In the genomic region with DNA sequence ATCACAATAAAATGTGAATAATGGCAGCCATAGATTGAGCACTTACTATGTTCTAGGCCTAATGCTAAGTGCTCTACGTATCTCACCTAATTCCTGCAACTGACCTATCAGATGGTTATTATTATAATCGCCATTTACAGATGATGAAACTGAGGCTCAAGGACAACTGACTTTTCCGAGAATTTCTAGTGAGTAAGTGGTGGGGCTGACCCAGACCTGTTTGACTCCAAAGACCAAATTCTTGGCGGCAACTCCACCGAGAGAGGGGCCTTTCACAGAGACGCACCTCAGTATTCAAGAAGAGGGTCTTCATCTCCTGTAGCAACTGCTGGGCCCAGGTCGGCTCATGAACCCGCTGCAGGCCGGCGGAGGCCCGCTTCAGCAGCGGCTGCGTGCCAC, we compare ENCODE assay signal across 8 cellular contexts. TPM values are rescaled to one million over a fixed set of nuclear protein-coding genes. Genes with fewer than 3 reads are reported as not detected.
A peak's percentile ranks its signal among the peaks of the same experiment; 100 is the strongest.
DNase-seq lines count a peak whose midpoint lies in the region; ATAC-seq and TF ChIP-seq lines count a peak whose summit lies in the region.

No MANE protein-coding gene starts in this region.

- TF ChIP-seq RAD21 in liver (IDR thresholded peaks at IDR 0.05): no peak

- H3K9me3 Mint-ChIP-seq in activated CD8-positive, alpha-beta memory T cell treated with anti-CD3 and anti-CD28 coated beads, Interleukin-2, amount 10 ng/mL, durations not matched to agents 7 days and 5 days (ENCODE audit: low read depth): no peaks in the 10 kb centered on the region

- intact Hi-C loops in thyroid gland (cut with DNase I): loop anchor here (10.0 kb wide), 1 partner anchor 173 kb away; a partner anchor contains a TSS

- peak overlapping the region; percentile 85 to 94 (median 92) for H3K4me3 ChIP-seq in liver (ENCODE audit: low read depth in 1 of 3, low read length in 3 of 3)
- H3K4me3 ChIP-seq in thyroid gland (replicated peaks in 1 of 3): peak overlapping the region; percentile 61 to 99 (median 90)

- peaks cover 33% of the 10 kb centered on the region for H3K4me1 Mint-ChIP-seq in activated CD8-positive, alpha-beta memory T cell treated with anti-CD3 and anti-CD28 coated beads, Interleukin-2, amount 10 ng/mL, durations not matched to agents 7 days and 5 days

- WGBS in liver: 5% methylated on average over 13 of the region's 13 CpGs
- 5 to 22% methylated on average over 5 to 13 of the region's 13 CpGs for WGBS in thyroid gland, 2 donors

- peaks cover 16% of the 10 kb centered on the region for H3K36me3 Mint-ChIP-seq in activated CD8-positive, alpha-beta memory T cell treated with anti-CD3 and anti-CD28 coated beads, Interleukin-2, amount 10 ng/mL, durations not matched to agents 7 days and 5 days

- peak overlapping the region; percentile 74 for H3K27ac ChIP-seq in angular gyrus (ENCODE audit: low read depth, low read length)
- H3K27ac ChIP-seq in liver (ENCODE audit: low read depth in 1 of 2, low read length in 2 of 2): peak overlapping the region; percentile 77 to 89
- H3K27ac ChIP-seq in thyroid gland: peak overlapping the region; percentile 57 to 89 (median 84)

- H3K27me3 ChIP-seq in liver (ENCODE audit: control insufficient read depth in 4 of 4, insufficient read depth in 4 of 4, low read length in 3 of 4): no peaks in the 10 kb centered on the region
- H3K27me3 ChIP-seq in thyroid gland: no peaks in the 10 kb centered on the region

- peak overlapping the region; percentile 97 for H3K4me3 Mint-ChIP-seq in activated CD8-positive, alpha-beta memory T cell treated with anti-CD3 and anti-CD28 coated beads, Interleukin-2, amount 10 ng/mL, durations not matched to agents 7 days and 5 days

- no peak for TF ChIP-seq POLR2A in thyroid gland (IDR thresholded peaks at IDR 0.05)

- no peaks in the 10 kb centered on the region for H3K27me3 Mint-ChIP-seq in activated CD8-positive, alpha-beta memory T cell treated with anti-CD3 and anti-CD28 coated beads, Interleukin-2, amount 10 ng/mL, durations not matched to agents 7 days and 5 days

- H3K4me1 ChIP-seq in liver (ENCODE audit: control insufficient read depth in 4 of 4, insufficient read depth in 4 of 4, low read length in 3 of 4) (peaks cover 13 to 26% (median 23%) of the 10 kb centered on the region in 4 donors), thyroid gland (peaks cover 27 to 36% of the 10 kb centered on the region in 2 donors)

- peak overlapping the region; percentile 97 for H3K27ac Mint-ChIP-seq in activated CD8-positive, alpha-beta memory T cell treated with anti-CD3 and anti-CD28 coated beads, Interleukin-2, amount 10 ng/mL, durations not matched to agents 7 days and 5 days

- H3K9me3 ChIP-seq in liver (ENCODE audit: control insufficient read depth in 4 of 4, low read length in 3 of 4) (no peaks in the 10 kb centered on the region), thyroid gland (no peaks in the 10 kb centered on the region)

- CTCF ChIA-PET in activated CD8-positive, alpha-beta memory T cell treated with anti-CD3 and anti-CD28 coated beads, Interleukin-2, amount 10 ng/mL, durations not matched to agents 7 days and 5 days (lab: Charles Lee): interaction anchor here (1.8 kb wide), 1 partner anchor 16 kb away, joined by 5 read pairs; a partner anchor contains a TSS

- no peak for ATAC-seq in activated CD8-positive, alpha-beta memory T cell treated with anti-CD3 and anti-CD28 coated beads, Interleukin-2, amount 10 ng/mL, durations not matched to agents 7 days and 5 days
- ATAC-seq in GM21447 (IDR thresholded peaks at IDR 0.05; ENCODE audit: unreplicated experiment): no peak

- TF ChIP-seq CTCF in liver (IDR thresholded peaks at IDR 0.05; ENCODE audit: low read depth, low read length, missing input control) (no peak), thyroid gland (IDR thresholded peaks at IDR 0.05) (no peak)

- DNase-seq in activated CD8-positive, alpha-beta memory T cell treated with anti-CD3 and anti-CD28 coated beads, Interleukin-2, amount 10 ng/mL, durations not matched to agents 7 days and 5 days: no peak
- DNase-seq in activated CD8-positive, alpha-beta memory T cell treated with anti-CD3 and anti-CD28 coated beads for 24 hours: no peak
- DNase-seq in thyroid gland (no peak), NCI-H82 treated with DMSO at 0.1 percent for 48 hours (lab: John Stamatoyannopoulos, UW; ENCODE audit: unreplicated experiment) (no peak)
- no peak for DNase-seq in central memory CD4-positive, alpha-beta T cell

- H3K36me3 ChIP-seq in liver (ENCODE audit: control insufficient read depth in 4 of 4, insufficient read depth in 3 of 4, low read depth in 1 of 4, low read length in 3 of 4): peaks cover 4 to 18% (median 9%) of the 10 kb centered on the region in 4 donors
- H3K36me3 ChIP-seq in thyroid gland: peaks cover 28 to 31% of the 10 kb centered on the region in 2 donors

- H3K9ac ChIP-seq in liver (ENCODE audit: low read depth in 1 of 2, low read length in 2 of 2): peak overlapping the region; percentile 69 to 70

TF ChIP-seq in liver, 16 proteins besides CTCF, POLR2A, EP300 and RAD21:
- TF ChIP-seq SP1 (IDR thresholded peaks at IDR 0.05) (no peak), YY1 (IDR thresholded peaks at IDR 0.05) (no peak), NR2F2 (IDR thresholded peaks at IDR 0.05) (no peak), RXRA (IDR thresholded peaks at IDR 0.05) (no peak), EGR1 (IDR thresholded peaks at IDR 0.05; ENCODE audit: low read depth in 2 of 2) (no peak), FOXA2 (IDR thresholded peaks at IDR 0.05) (no peak), TAF1 (conservative IDR thresholded peaks at IDR 0.05) (no peak), JUND (IDR thresholded peaks at IDR 0.05) (no peak), HNF4A (conservative IDR thresholded peaks at IDR 0.05) (no peak), FOXA1 (IDR thresholded peaks at IDR 0.05) (no peak), HNF4G (IDR thresholded peaks at IDR 0.05) (no peak)
- TF ChIP-seq, protein P1, sequence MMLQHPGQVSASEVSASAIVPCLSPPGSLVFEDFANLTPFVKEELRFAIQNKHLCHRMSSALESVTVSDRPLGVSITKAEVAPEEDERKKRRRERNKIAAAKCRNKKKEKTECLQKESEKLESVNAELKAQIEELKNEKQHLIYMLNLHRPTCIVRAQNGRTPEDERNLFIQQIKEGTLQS (IDR thresholded peaks at IDR 0.05): no peak
- TF ChIP-seq, protein P2, sequence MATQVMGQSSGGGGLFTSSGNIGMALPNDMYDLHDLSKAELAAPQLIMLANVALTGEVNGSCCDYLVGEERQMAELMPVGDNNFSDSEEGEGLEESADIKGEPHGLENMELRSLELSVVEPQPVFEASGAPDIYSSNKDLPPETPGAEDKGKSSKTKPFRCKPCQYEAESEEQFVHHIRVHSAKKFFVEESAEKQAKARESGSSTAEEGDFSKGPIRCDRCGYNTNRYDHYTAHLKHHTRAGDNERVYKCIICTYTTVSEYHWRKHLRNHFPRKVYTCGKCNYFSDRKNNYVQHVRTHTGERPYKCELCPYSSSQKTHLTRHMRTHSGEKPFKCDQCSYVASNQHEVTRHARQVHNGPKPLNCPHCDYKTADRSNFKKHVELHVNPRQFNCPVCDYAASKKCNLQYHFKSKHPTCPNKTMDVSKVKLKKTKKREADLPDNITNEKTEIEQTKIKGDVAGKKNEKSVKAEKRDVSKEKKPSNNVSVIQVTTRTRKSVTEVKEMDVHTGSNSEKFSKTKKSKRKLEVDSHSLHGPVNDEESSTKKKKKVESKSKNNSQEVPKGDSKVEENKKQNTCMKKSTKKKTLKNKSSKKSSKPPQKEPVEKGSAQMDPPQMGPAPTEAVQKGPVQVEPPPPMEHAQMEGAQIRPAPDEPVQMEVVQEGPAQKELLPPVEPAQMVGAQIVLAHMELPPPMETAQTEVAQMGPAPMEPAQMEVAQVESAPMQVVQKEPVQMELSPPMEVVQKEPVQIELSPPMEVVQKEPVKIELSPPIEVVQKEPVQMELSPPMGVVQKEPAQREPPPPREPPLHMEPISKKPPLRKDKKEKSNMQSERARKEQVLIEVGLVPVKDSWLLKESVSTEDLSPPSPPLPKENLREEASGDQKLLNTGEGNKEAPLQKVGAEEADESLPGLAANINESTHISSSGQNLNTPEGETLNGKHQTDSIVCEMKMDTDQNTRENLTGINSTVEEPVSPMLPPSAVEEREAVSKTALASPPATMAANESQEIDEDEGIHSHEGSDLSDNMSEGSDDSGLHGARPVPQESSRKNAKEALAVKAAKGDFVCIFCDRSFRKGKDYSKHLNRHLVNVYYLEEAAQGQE (IDR thresholded peaks at IDR 0.05): no peak

RNA-seq across cellular contexts. Expression of a gene that starts 0.6 kb away (rescaled TPM):
- total RNA-seq in activated CD8-positive, alpha-beta memory T cell treated with anti-CD3 and anti-CD28 coated beads, Interleukin-2, amount 10 ng/mL, durations not matched to agents 7 days and 5 days: 10 to 100 TPM; 11.7 to 12.3 TPM
- total RNA-seq in liver: 1 to 10 TPM; 5.9 to 6.8 TPM
- 1 to 10 TPM; 5.4 to 6.3 TPM for polyA plus RNA-seq in liver
- 10 to 100 TPM; 38.4 to 52.8 (median 39.2) TPM for total RNA-seq in thyroid gland

RNA-seq across cellular contexts. Expression of a gene that starts 0.6 kb away (rescaled TPM):
- 100 to 1,000 TPM; 162 to 227 TPM for total RNA-seq in activated CD8-positive, alpha-beta memory T cell treated with anti-CD3 and anti-CD28 coated beads, Interleukin-2, amount 10 ng/mL, durations not matched to agents 7 days and 5 days
- total RNA-seq in liver (100 to 1,000 TPM in 1 of 2 donors, 10 to 100 TPM in 1; 93.0 to 114 TPM), thyroid gland (100 to 1,000 TPM; 193 to 383 (median 216) TPM)
- polyA plus RNA-seq in liver: 100 to 1,000 TPM in 1 of 2 donors, 10 to 100 TPM in 1; 75.0 to 106 TPM

RNA-seq across cellular contexts. Expression of a gene that starts 12.7 kb away (rescaled TPM):
- under 1 TPM in 1 of 2 experiments, not detected in 1; 0.16 TPM for total RNA-seq in activated CD8-positive, alpha-beta memory T cell treated with anti-CD3 and anti-CD28 coated beads, Interleukin-2, amount 10 ng/mL, durations not matched to agents 7 days and 5 days
- total RNA-seq in liver: not detected
- under 1 TPM in 1 of 2 donors, not detected in 1; 0.08 TPM for polyA plus RNA-seq in liver
- total RNA-seq in thyroid gland: not detected

RNA-seq across cellular contexts. Expression of a gene that starts 16.1 kb away (rescaled TPM):
- total RNA-seq in activated CD8-positive, alpha-beta memory T cell treated with anti-CD3 and anti-CD28 coated beads, Interleukin-2, amount 10 ng/mL, durations not matched to agents 7 days and 5 days: 1 to 10 TPM; 5.4 to 7.2 TPM
- total RNA-seq in liver (1 to 10 TPM in 1 of 2 donors, under 1 TPM in 1; 0.42 to 2.3 TPM), thyroid gland (1 to 10 TPM; 5.4 to 8.4 (median 6.7) TPM)
- polyA plus RNA-seq in liver: under 1 TPM; 0.48 to 0.74 TPM

RNA-seq across cellular contexts. Expression of a gene that starts 21.2 kb away (rescaled TPM):
- 10 to 100 TPM; 33.0 to 43.3 TPM for total RNA-seq in activated CD8-positive, alpha-beta memory T cell treated with anti-CD3 and anti-CD28 coated beads, Interleukin-2, amount 10 ng/mL, durations not matched to agents 7 days and 5 days
- total RNA-seq in liver: 10 to 100 TPM in 1 of 2 donors, under 1 TPM in 1; 0.75 to 20.6 TPM
- 1 to 10 TPM in 1 of 2 donors, under 1 TPM in 1; 0.91 to 1.2 TPM for polyA plus RNA-seq in liver
- 1 to 10 TPM; 2.2 to 7.6 (median 5.2) TPM for total RNA-seq in thyroid gland
